In the genomic region with DNA sequence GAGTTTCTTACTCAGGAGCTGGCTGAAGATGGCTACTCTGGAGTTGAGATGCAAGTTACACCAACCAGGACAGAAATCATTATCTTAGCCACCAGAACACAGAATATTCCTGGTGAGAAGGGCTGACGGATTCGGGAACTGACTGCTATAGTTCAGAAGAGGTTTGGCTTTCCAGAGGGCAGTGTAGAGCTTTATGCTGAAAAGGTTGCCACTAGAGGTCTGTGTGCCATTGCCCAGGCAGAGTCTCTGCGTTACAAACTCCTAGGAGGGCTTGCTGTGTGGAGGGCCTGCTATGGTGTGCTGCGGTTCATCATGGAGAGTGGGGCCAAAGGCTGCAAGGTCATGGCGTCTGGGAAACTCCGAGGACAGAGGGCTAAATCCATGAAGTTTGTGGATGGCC, we compare ENCODE assay signal across 16 cellular contexts. TPM values are rescaled to one million over a fixed set of nuclear protein-coding genes. Genes with fewer than 3 reads are reported as not detected.
DNase-seq lines count a peak whose midpoint lies in the region; ATAC-seq and TF ChIP-seq lines count a peak whose summit lies in the region.
"Not testable (repeated sequence)": the region's sequence is repeated elsewhere in the genome, so short reads cannot be mapped to it uniquely, and the experiment has no call there.
"Had no signal": no experiment of that assay in that cellular context is flagged by ENCODE, and none has a peak within 500 bp of the region (broad histone marks: within the 10 kb centered on the region; RNA-seq: fewer than 3 reads in every experiment).

No MANE protein-coding gene starts in this region.

- H3K9me2 ChIP-seq in PC-3 (replicated peaks; ENCODE audit: low read length): not testable (repeated sequence)

- H3K27me3 Mint-ChIP-seq in WTC11 (ENCODE audit: low read depth); progenitor cell of endocrine pancreas: not testable (repeated sequence)

- H3F3A ChIP-seq in PC-3 (ENCODE audit: low read length, unreplicated experiment): not testable (repeated sequence)

- not testable (repeated sequence) for H3K4me3 ChIP-seq in BJ (ENCODE audit: low read depth, low read length); HEK293 (ENCODE audit: low read depth, low read length); PC-3 (ENCODE audit: low read length); cardiac fibroblast (replicated peaks in 1 of 2; ENCODE audit: low read depth in 2 of 2, low read length in 2 of 2); fibroblast of the aortic adventitia (ENCODE audit: low read depth, low read length)

- not testable (repeated sequence) for H3K9ac ChIP-seq in PC-3 (ENCODE audit: low read length)

- H3K27ac Mint-ChIP-seq in WTC11 (peak overlapping the region; percentile 80), progenitor cell of endocrine pancreas (peak overlapping the region; percentile 77)

- H3K4me3 Mint-ChIP-seq in WTC11; progenitor cell of endocrine pancreas (ENCODE audit: low read depth): not testable (repeated sequence)

- ATAC-seq in PC-3 (peak; percentile 49), WTC11 (peak; percentile 76), left lobe of liver (peak; percentile 60)

- H3K27ac ChIP-seq in HEK293 (ENCODE audit: extremely low read depth, low read depth, low read length); PC-3 (ENCODE audit: low read length): not testable (repeated sequence)

- DNase-seq in BJ (ENCODE audit: low read depth); WTC11 (ENCODE audit: low spot score); left lobe of liver (ENCODE audit: low spot score); progenitor cell of endocrine pancreas (ENCODE audit: low spot score, unreplicated experiment): not testable (repeated sequence)
- peak; percentile 26 for DNase-seq in PC-3
- peak; percentile 50 to 51 for DNase-seq in cardiac fibroblast (ENCODE audit: low read depth in 2 of 2)
- DNase-seq in fibroblast of the aortic adventitia (ENCODE audit: low read depth): peak; percentile 55

- intact Hi-C loops in PC-3 (cut with micrococcal nuclease): loop anchor here (5.0 kb wide), 1 partner anchor 38 kb away; the partner anchor contains the start of gene ABCF3

- H2AFZ ChIP-seq in PC-3 (ENCODE audit: low read length): not testable (repeated sequence)

- POLR2A ChIA-PET in BJ (lab: Charles Lee): interaction anchor here (0.6 kb wide), 1 partner anchor 30 kb away, joined by 3 read pairs; no protein-coding TSS in a partner anchor
- POLR2A ChIA-PET in HEK293 (lab: Yijun Ruan, JAX); PC-3 (lab: Charles Lee; ENCODE audit: unreplicated experiment); WTC11 (lab: Charles Lee): not testable (repeated sequence)

- TF ChIP-seq CTCF in BJ (IDR thresholded peaks at IDR 0.05; ENCODE audit: insufficient read depth, low read depth, low read length) (peak; percentile 38), HEK293 (tag by site-specific recombination; IDR thresholded peaks at IDR 0.05) (peak; percentile 51; the same call in 1 of the 2 replicates), PC-3 (conservative IDR thresholded peaks at IDR 0.05; ENCODE audit: low read depth, low read length) (peak; percentile 38; the same call in 1 of the 2 replicates), cardiac fibroblast (IDR thresholded peaks at IDR 0.05; ENCODE audit: low read depth, low read length) (peak; percentile 26), fibroblast of the aortic adventitia (IDR thresholded peaks at IDR 0.05; ENCODE audit: insufficient read depth, low read length) (peak; percentile 48)
- not testable (repeated sequence) for TF ChIP-seq CTCF in WTC11 (IDR thresholded peaks at IDR 0.05); progenitor cell of endocrine pancreas (IDR thresholded peaks at IDR 0.05; ENCODE audit: unreplicated experiment)

- H4K20me1 ChIP-seq in PC-3 (ENCODE audit: low read length): not testable (repeated sequence)

- H3K9me3 ChIP-seq in HEK293 (ENCODE audit: control insufficient read depth, insufficient read depth, low read depth, low read length); PC-3 (ENCODE audit: low read length): not testable (repeated sequence)

- not testable (repeated sequence) for H3K4me1 ChIP-seq in HEK293 (ENCODE audit: control insufficient read depth, insufficient read depth, low read length); PC-3 (ENCODE audit: insufficient read depth, low read length)

- H3K27me3 ChIP-seq in BJ (ENCODE audit: control insufficient read depth, insufficient read depth, low read length); PC-3 (ENCODE audit: low read length): not testable (repeated sequence)

- CTCF ChIA-PET in BJ (lab: Yijun Ruan, JAX): interaction anchor here (0.7 to 1.4 kb wide), 2 partner anchors 48 to 100 kb away, joined by 3 to 4 read pairs; partner anchors contain the start of gene EEF1AKMT4
- CTCF ChIA-PET in HEK293 (lab: Yijun Ruan, JAX); PC-3 (lab: Charles Lee): not testable (repeated sequence)
- CTCF ChIA-PET in WTC11 (lab: Charles Lee): interaction anchor here (1.0 to 1.2 kb wide), 2 partner anchors 16 to 254 kb away, joined by 3 read pairs; no protein-coding TSS in a partner anchor

- not testable (repeated sequence) for BruUV-seq in PC-3 (replicated peaks; lab: Mats Ljungman, UMichigan)

- H3K36me3 ChIP-seq in BJ (ENCODE audit: control insufficient read depth, insufficient read depth, low read length); PC-3 (ENCODE audit: low read depth, low read length): not testable (repeated sequence)
- H3K36me3 ChIP-seq in HEK293 (ENCODE audit: control insufficient read depth in 2 of 2, insufficient read depth in 1 of 2, low read length in 2 of 2): peaks cover 6 to 22% of the 10 kb centered on the region in 2 experiments; a peak in 2 of 3 replicates

- not testable (repeated sequence) for H3K4me2 ChIP-seq in PC-3 (ENCODE audit: low read length)

- H3K9me3 Mint-ChIP-seq in WTC11; progenitor cell of endocrine pancreas (ENCODE audit: low read depth): not testable (repeated sequence)

- H3K79me2 ChIP-seq in PC-3 (ENCODE audit: low read length): not testable (repeated sequence)

- not testable (repeated sequence) for H3K4me1 Mint-ChIP-seq in WTC11; progenitor cell of endocrine pancreas (ENCODE audit: low read depth)

- not testable (repeated sequence) for H3K36me3 Mint-ChIP-seq in WTC11; progenitor cell of endocrine pancreas (ENCODE audit: insufficient read depth)

RNA-seq across cellular contexts. Expression of gene DVL3, which starts 5.4 kb away (rescaled TPM):
- 24.4 and 33.9 TPM in 2 replicates for polyA plus RNA-seq in BJ (2011; rRNA removed)
- 52.9 and 59.4 TPM in 2 replicates for polyA minus RNA-seq in BJ (2011; rRNA and poly(A)+ RNA removed)
- total RNA-seq in PC-3 (2014; rRNA removed): 50.6 and 56.1 TPM in 2 replicates
- total RNA-seq in WTC11 (2021): 64.5 to 76.2 TPM (median 66.5 TPM) in 3 replicates
- 28.2 and 66.8 TPM in 2 replicates for total RNA-seq in fibroblast of the aortic adventitia (ENCODE audit: low replicate concordance)
- total RNA-seq in left lobe of liver: 26.9 TPM
- total RNA-seq in progenitor cell of endocrine pancreas: 112 and 118 TPM in 2 replicates

RNA-seq across cellular contexts. Expression of gene EIF2B5, which starts 14.6 kb away (rescaled TPM):
- 31.0 and 32.9 TPM in 2 replicates for polyA plus RNA-seq in BJ (2011; rRNA removed)
- 21.1 and 26.6 TPM in 2 replicates for polyA minus RNA-seq in BJ (2011; rRNA and poly(A)+ RNA removed)
- total RNA-seq in PC-3 (2014; rRNA removed) (51.3 and 57.0 TPM in 2 replicates), WTC11 (2021) (36.6 to 42.3 TPM (median 38.0 TPM) in 3 replicates), fibroblast of the aortic adventitia (ENCODE audit: low replicate concordance) (18.4 and 28.1 TPM in 2 replicates), left lobe of liver (19.6 TPM), progenitor cell of endocrine pancreas (45.4 and 45.7 TPM in 2 replicates)

RNA-seq across cellular contexts. Expression of gene AP2M1, which starts 24.9 kb away (rescaled TPM):
- polyA plus RNA-seq in BJ (2011; rRNA removed): 1,059 and 1,761 TPM in 2 replicates
- 473 and 533 TPM in 2 replicates for polyA minus RNA-seq in BJ (2011; rRNA and poly(A)+ RNA removed)
- total RNA-seq in PC-3 (2014; rRNA removed): 522 and 538 TPM in 2 replicates
- 370 to 399 TPM (median 383 TPM) in 3 replicates for total RNA-seq in WTC11 (2021)
- 364 and 380 TPM in 2 replicates for total RNA-seq in fibroblast of the aortic adventitia (ENCODE audit: low replicate concordance)
- total RNA-seq in left lobe of liver: 119 TPM
- 213 and 223 TPM in 2 replicates for total RNA-seq in progenitor cell of endocrine pancreas

RNA-seq across cellular contexts. Expression of gene ABCF3, which starts 36.2 kb away (rescaled TPM):
- 65.2 and 82.8 TPM in 2 replicates for polyA plus RNA-seq in BJ (2011; rRNA removed)
- 86.4 and 125 TPM in 2 replicates for polyA minus RNA-seq in BJ (2011; rRNA and poly(A)+ RNA removed)
- total RNA-seq in PC-3 (2014; rRNA removed) (84.7 and 85.5 TPM in 2 replicates), WTC11 (2021) (49.7 to 63.6 TPM (median 50.0 TPM) in 3 replicates), fibroblast of the aortic adventitia (ENCODE audit: low replicate concordance) (32.4 and 49.4 TPM in 2 replicates), left lobe of liver (53.8 TPM), progenitor cell of endocrine pancreas (60.8 and 65.9 TPM in 2 replicates)

RNA-seq across cellular contexts. Expression of gene HTR3E, which starts 52.9 kb away (rescaled TPM):
- polyA plus RNA-seq in BJ (2011; rRNA removed): not detected in 2 replicates
- not detected in 2 replicates for polyA minus RNA-seq in BJ (2011; rRNA and poly(A)+ RNA removed)
- total RNA-seq in PC-3 (2014; rRNA removed): not detected in 2 replicates
- total RNA-seq in WTC11 (2021): not detected in 3 replicates
- total RNA-seq in fibroblast of the aortic adventitia (ENCODE audit: low replicate concordance): not detected in 2 replicates
- not detected for total RNA-seq in left lobe of liver
- total RNA-seq in progenitor cell of endocrine pancreas: not detected in 2 replicates
- total RNA-seq: activated CD8-positive, alpha-beta memory T cell treated with anti-CD3 and anti-CD28 coated beads for 36 hours; activated T-cell treated with anti-CD3 and anti-CD28 coated beads, Interleukin-2, amount 50 U/mL, for 4 hours; GM12878; lung; NCI-H460; PC-9; T-helper 1 cell treated with Interleukin-12 subunit alpha and Interleukin-12 subunit beta and Interleukin-4 antibody, amounts not matched to agents 30 ng/mL and 1 ng/mL, for 36 hours had no signal
- polyA plus RNA-seq: adipose tissue, GM12878, lung had no signal
